Comparison of ENCODE assay signal across 20 cellular contexts in the genomic region with DNA sequence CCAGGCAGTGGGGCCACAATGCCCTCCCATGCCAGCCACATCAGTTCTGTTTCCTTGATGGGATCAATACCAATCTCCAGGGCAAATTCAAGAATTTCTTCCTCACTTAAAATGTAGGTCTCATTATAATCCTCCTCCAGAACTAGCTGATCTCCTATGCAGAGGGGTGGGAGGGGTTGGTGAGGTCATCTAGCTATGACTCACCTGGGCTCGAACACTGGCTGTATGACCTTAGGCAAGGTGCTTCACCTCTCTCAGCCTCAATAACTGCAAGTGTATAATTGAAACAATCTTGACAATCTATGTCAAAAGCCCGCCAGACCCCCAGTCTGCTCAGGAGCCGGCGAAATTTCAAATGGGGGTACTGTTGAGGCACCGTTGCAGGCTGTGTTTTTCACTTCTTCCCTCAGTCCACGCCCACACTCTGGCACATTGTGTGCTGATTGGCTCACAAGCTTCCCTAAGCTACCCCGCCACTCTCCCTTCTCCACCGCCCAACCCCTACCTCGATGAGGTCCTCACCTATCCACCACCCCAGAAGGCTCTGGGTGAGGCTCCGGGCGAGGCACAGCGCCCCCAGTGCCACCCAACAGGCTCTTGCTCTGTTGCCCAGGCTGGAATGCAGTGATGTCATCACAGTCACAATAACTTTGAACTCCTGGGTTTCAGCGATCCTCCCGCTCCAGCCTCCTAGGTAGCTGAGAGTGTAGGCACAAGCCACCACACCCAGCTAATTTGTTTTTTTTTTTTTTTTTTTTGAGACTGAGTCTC.
"Had no signal": no experiment of that assay in that cellular context is flagged by ENCODE, and none has a peak within 500 bp of the region (broad histone marks: within the 10 kb centered on the region; RNA-seq: fewer than 3 reads in every experiment).

No MANE protein-coding gene starts in this region.

- H3K27me3 ChIP-seq: colonic mucosa, left lung, ovary, spleen, thyroid gland had no signal

- ATAC-seq: effector memory CD8-positive, alpha-beta T cell; left lung; natural killer cell treated with Interleukin-12 subunit alpha and Interleukin-12 subunit beta and Interleukin-15 and Interleukin-18, amount 100 ng/mL, for 72 hours; T-helper 17 cell had no signal

- H3K36me3 ChIP-seq: colonic mucosa, left lung, ovary, prostate gland, spleen, thyroid gland had no signal

- H3K4me1 Mint-ChIP-seq: activated naive CD8-positive, alpha-beta T cell treated with anti-CD3 and anti-CD28 coated beads for 36 hours; central memory CD8-positive, alpha-beta T cell; T-helper 17 cell had no signal

- H3K27ac Mint-ChIP-seq: activated naive CD8-positive, alpha-beta T cell treated with anti-CD3 and anti-CD28 coated beads for 36 hours; effector memory CD8-positive, alpha-beta T cell; natural killer cell treated with Interleukin-12 subunit alpha and Interleukin-12 subunit beta and Interleukin-15 and Interleukin-18, amount 100 ng/mL, for 72 hours; stimulated activated naive CD8-positive, alpha-beta T cell treated with anti-CD3 and anti-CD28 coated beads, Interleukin-15, Interleukin-2, amounts not matched to agents 100 ng/mL and 50 ng/mL, for 24 hours; T-helper 17 cell had no signal

- H3K4me3 Mint-ChIP-seq: activated naive CD8-positive, alpha-beta T cell treated with anti-CD3 and anti-CD28 coated beads for 36 hours; central memory CD8-positive, alpha-beta T cell; effector memory CD8-positive, alpha-beta T cell; natural killer cell treated with Interleukin-12 subunit alpha and Interleukin-12 subunit beta and Interleukin-15 and Interleukin-18, amount 100 ng/mL, for 72 hours; stimulated activated naive CD8-positive, alpha-beta T cell treated with anti-CD3 and anti-CD28 coated beads, Interleukin-15, Interleukin-2, amounts not matched to agents 100 ng/mL and 50 ng/mL, for 24 hours; T-helper 17 cell had no signal

- H3K27ac ChIP-seq: colonic mucosa, dorsolateral prefrontal cortex, epithelial cell of prostate, left lung, ovary, prostate gland, spleen, thyroid gland had no signal

- H3K36me3 Mint-ChIP-seq: activated naive CD8-positive, alpha-beta T cell treated with anti-CD3 and anti-CD28 coated beads for 36 hours; natural killer cell treated with Interleukin-12 subunit alpha and Interleukin-12 subunit beta and Interleukin-15 and Interleukin-18, amount 100 ng/mL, for 72 hours had no signal

- H3K4me3 ChIP-seq: colonic mucosa, dorsolateral prefrontal cortex, left lung, lung, ovary, prostate gland, spleen, thyroid gland had no signal

- H3K27me3 Mint-ChIP-seq: activated naive CD8-positive, alpha-beta T cell treated with anti-CD3 and anti-CD28 coated beads for 36 hours; natural killer cell treated with Interleukin-12 subunit alpha and Interleukin-12 subunit beta and Interleukin-15 and Interleukin-18, amount 100 ng/mL, for 72 hours; stimulated activated naive CD8-positive, alpha-beta T cell treated with anti-CD3 and anti-CD28 coated beads, Interleukin-15, Interleukin-2, amounts not matched to agents 100 ng/mL and 50 ng/mL, for 24 hours had no signal

- H3K4me1 ChIP-seq: colonic mucosa, left lung, prostate gland, spleen had no signal

- DNase-seq: activated naive CD4-positive, alpha-beta T cell treated with Interleukin-2 at 50 U/mL for 16 hours; activated naive CD8-positive, alpha-beta T cell treated with anti-CD3 and anti-CD28 coated beads for 36 hours; activated T-cell treated with anti-CD3 and anti-CD28 coated beads, Interleukin-2, amount 50 U/mL, for 48 hours; colonic mucosa; dorsolateral prefrontal cortex; effector memory CD8-positive, alpha-beta T cell; left lung; ovary; spleen; stimulated activated CD4-positive, alpha-beta T cell treated with anti-CD3 and anti-CD28 coated beads, Interleukin-4, amount 100 ng/mL, for 24 hours; substantia nigra; SW 1271; T-helper 17 cell; thyroid gland had no signal
